In the genomic region with DNA sequence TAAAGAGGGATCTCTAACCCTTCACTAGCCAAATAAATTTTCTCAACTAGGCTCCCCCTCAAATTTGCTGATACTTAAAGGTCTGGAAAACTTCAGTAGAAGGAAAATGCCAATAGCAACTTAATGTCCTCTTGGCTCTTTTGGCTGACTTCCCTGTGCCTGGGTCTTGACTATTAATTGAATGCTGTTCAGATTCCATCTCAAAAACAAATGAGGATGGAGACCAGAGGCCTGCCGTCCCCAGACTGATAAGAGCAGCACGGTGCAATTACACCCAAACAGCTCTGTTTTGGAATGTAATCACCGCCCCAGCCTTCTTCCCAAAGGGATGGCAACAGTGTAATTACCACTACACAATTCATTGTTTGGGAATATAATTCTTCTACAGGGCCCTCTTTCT, we compare ENCODE assay signal across 34 cellular contexts.
"Had no signal": no experiment of that assay in that cellular context is flagged by ENCODE, and none has a peak within 500 bp of the region (broad histone marks: within the 10 kb centered on the region; RNA-seq: fewer than 3 reads in every experiment).

No MANE protein-coding gene starts in this region.

- H3K27me3 ChIP-seq: cardiac muscle cell, MG63 had no signal

- H3K9me3 Mint-ChIP-seq: activated B cell treated with CpG ODN at 0.5 μM for 24 hours; activated CD4-positive, alpha-beta memory T cell treated with anti-CD3 and anti-CD28 coated beads for 36 hours; activated naive CD8-positive, alpha-beta T cell treated with anti-CD3 and anti-CD28 coated beads for 36 hours; activated T-cell treated with anti-CD3 and anti-CD28 coated beads, Interleukin-2, amount 50 U/mL, for 4 hours; activated T-helper 1 cell treated with anti-CD3 and anti-CD28 coated beads, Interleukin-12 subunit alpha, Interleukin-12 subunit beta, Interleukin-2, Interleukin-4 antibody, amounts not matched to agents 30 ng/mL and 10 ng/mL and 1 ng/mL, durations not matched to agents 14 hours and 24 hours and 36 hours; T-cell had no signal

- H3K27ac ChIP-seq: cardiac muscle cell, SK-N-MC, VCaP had no signal

- ATAC-seq: activated T-cell treated with anti-CD3 and anti-CD28 coated beads, Interleukin-2, amount 50 U/mL, for 4 hours; T-cell had no signal

- H3K4me3 Mint-ChIP-seq: activated B cell treated with CpG ODN at 0.5 μM for 24 hours; activated CD4-positive, alpha-beta memory T cell treated with anti-CD3 and anti-CD28 coated beads for 36 hours; activated naive CD8-positive, alpha-beta T cell treated with anti-CD3 and anti-CD28 coated beads for 36 hours; activated T-cell treated with anti-CD3 and anti-CD28 coated beads, Interleukin-2, amount 50 U/mL, for 4 hours; activated T-helper 1 cell treated with anti-CD3 and anti-CD28 coated beads, Interleukin-12 subunit alpha, Interleukin-12 subunit beta, Interleukin-2, Interleukin-4 antibody, amounts not matched to agents 30 ng/mL and 10 ng/mL and 1 ng/mL, durations not matched to agents 14 hours and 24 hours and 36 hours; T-cell had no signal

- H3K4me3 ChIP-seq: cardiac muscle cell, MG63, SK-N-MC had no signal

- DNase-seq: activated B cell treated with CpG ODN at 0.5 μM for 24 hours; activated CD4-positive, alpha-beta memory T cell treated with anti-CD3 and anti-CD28 coated beads for 36 hours; activated CD4-positive, alpha-beta T cell treated with anti-CD3 and anti-CD28 coated beads for 4 hours; activated CD4-positive, alpha-beta T cell treated with anti-CD3 and anti-CD28 coated beads, Interleukin-2, amount 50 U/mL, for 1 hour; activated CD4-positive, CD25-positive, alpha-beta regulatory T cell treated with anti-CD3 and anti-CD28 coated beads, Interleukin-2, amount 50 U/mL, for 72 hours; activated CD8-positive, alpha-beta memory T cell treated with anti-CD3 and anti-CD28 coated beads, Interleukin-2, amount 50 U/mL, for 4 hours; activated gamma-delta T cell treated with Interleukin-2 at 50 U/mL for 16 hours; activated naive CD4-positive, alpha-beta T cell treated with anti-CD3 and anti-CD28 coated beads, Interleukin-2, amount 50 U/mL, for 16 hours; activated naive CD8-positive, alpha-beta T cell treated with anti-CD3 and anti-CD28 coated beads for 36 hours; activated T-cell treated with anti-CD3 and anti-CD28 coated beads for 4 hours; activated T-cell treated with anti-CD3 and anti-CD28 coated beads, Interleukin-2, amount 50 U/mL, for 4 hours; amniotic stem cell; aorta; Kasumi-1; KG1; MG63; NCI-H1048; NCI-H1105 treated with DMSO at 0.1 percent for 48 hours; NCI-H1436; NCI-H1694; NCI-H1930; NCI-H2081 treated with DMSO at 0.1 percent for 48 hours; NCI-H510A; NCI-H526; NCI-H748 treated with DMSO at 0.1 percent for 48 hours; NK-92 treated with Interleukin-12 subunit alpha and Interleukin-12 subunit beta, amount 100 ng/mL, for 24 hours; Right ventricle myocardium superior; T-cell; T-helper 2 cell; T-helper 9 cell had no signal

- H3K9me3 ChIP-seq: MG63 had no signal

- H3K36me3 ChIP-seq: cardiac muscle cell, MG63 had no signal

- H3K27me3 Mint-ChIP-seq: activated B cell treated with CpG ODN at 0.5 μM for 24 hours; activated CD4-positive, alpha-beta memory T cell treated with anti-CD3 and anti-CD28 coated beads for 36 hours; activated naive CD8-positive, alpha-beta T cell treated with anti-CD3 and anti-CD28 coated beads for 36 hours; T-cell had no signal

- H3K27ac Mint-ChIP-seq: activated B cell treated with CpG ODN at 0.5 μM for 24 hours; activated CD4-positive, alpha-beta memory T cell treated with anti-CD3 and anti-CD28 coated beads for 36 hours; activated naive CD8-positive, alpha-beta T cell treated with anti-CD3 and anti-CD28 coated beads for 36 hours; activated T-helper 1 cell treated with anti-CD3 and anti-CD28 coated beads, Interleukin-12 subunit alpha, Interleukin-12 subunit beta, Interleukin-2, Interleukin-4 antibody, amounts not matched to agents 30 ng/mL and 10 ng/mL and 1 ng/mL, durations not matched to agents 14 hours and 24 hours and 36 hours; T-cell had no signal
